In genomic region chr10:119742988-119743646, GRCh38 we compare ENCODE assay signal across 2 cellular contexts.
TF ChIP-seq lines count a peak whose summit lies in the region.

No MANE protein-coding gene starts in this region.

TF ChIP-seq in GM12878, 131 proteins besides CTCF, POLR2A, EP300 and RAD21:
- no peak for TF ChIP-seq SUPT20H (IDR thresholded peaks at IDR 0.05; ENCODE audit: borderline replicate concordance, control insufficient read depth, low read depth, low read length)
- no peak for TF ChIP-seq ESRRA (IDR thresholded peaks at IDR 0.05; ENCODE audit: low read length)

TF ChIP-seq in HepG2, 621 proteins besides CTCF, POLR2A, EP300 and RAD21 (continues in another document):
- TF ChIP-seq ISL2 (CRISPR knock-in tag; IDR thresholded peaks at IDR 0.05) (0 out of 2 replicates have a peak, but pooled peaks have one; percentile 35), ETV5 (CRISPR knock-in tag; IDR thresholded peaks at IDR 0.05; ENCODE audit: borderline replicate concordance) (peak; percentile 29; the same call in 1 of the 2 replicates), YEATS4 (CRISPR knock-in tag; IDR thresholded peaks at IDR 0.05; ENCODE audit: borderline replicate concordance) (peak; percentile 63; the same call in 1 of the 2 replicates), ARNT2 (CRISPR knock-in tag; IDR thresholded peaks at IDR 0.05; ENCODE audit: low read depth) (0 out of 2 replicates have a peak, but pooled peaks have one; percentile 26), ELF3 (CRISPR knock-in tag; IDR thresholded peaks at IDR 0.05) (peak; percentile 8; the same call in 1 of the 2 replicates), GMEB2 (CRISPR knock-in tag; IDR thresholded peaks at IDR 0.05; ENCODE audit: low read depth) (no peak), ZNF501 (CRISPR knock-in tag; IDR thresholded peaks at IDR 0.05) (0 out of 2 replicates have a peak, but pooled peaks have one; percentile 44), KLF16 (CRISPR knock-in tag; IDR thresholded peaks at IDR 0.05) (0 out of 4 replicates have a peak, but pooled peaks of 1 of the 2 experiments have one; percentile 14), POLR2AphosphoS5 (IDR thresholded peaks at IDR 0.05; ENCODE audit: low read depth, low read length) (peak; percentile 73), RXRB (CRISPR knock-in tag; IDR thresholded peaks at IDR 0.05; ENCODE audit: borderline replicate concordance) (no peak), SOX13 (IDR thresholded peaks at IDR 0.05) (no peak), SOX13 (CRISPR knock-in tag; conservative IDR thresholded peaks at IDR 0.05 in 1 of 2, IDR thresholded peaks at IDR 0.05 in 1 of 2) (peak in 1 of 2 experiments; percentile 54; a peak in 1 of 4 replicates), REPIN1 (CRISPR knock-in tag; IDR thresholded peaks at IDR 0.05; ENCODE audit: borderline replicate concordance, low read depth) (peak; percentile 37; the same call in 1 of the 2 replicates), ZNF720 (CRISPR knock-in tag; IDR thresholded peaks at IDR 0.05) (no peak), ZMYM4 (CRISPR knock-in tag; IDR thresholded peaks at IDR 0.05) (no peak; the same call in 1 of the 2 replicates), ZNF614 (CRISPR knock-in tag; IDR thresholded peaks at IDR 0.05; ENCODE audit: borderline replicate concordance) (peak; percentile 73; the same call in 1 of the 2 replicates), HDAC2 (CRISPR knock-in tag; IDR thresholded peaks at IDR 0.05) (peak; percentile 79; the same call in 1 of the 2 replicates), DMAP1 (CRISPR knock-in tag; IDR thresholded peaks at IDR 0.05) (peak; percentile 56; the same call in 1 of the 2 replicates), DRAP1 (CRISPR knock-in tag; IDR thresholded peaks at IDR 0.05) (peak; percentile 40; the same call in 1 of the 2 replicates), FOXP4 (CRISPR knock-in tag; IDR thresholded peaks at IDR 0.05) (peak; percentile 64), NCOR1 (IDR thresholded peaks at IDR 0.05; ENCODE audit: borderline replicate concordance, low read length) (peak; percentile 67), ERF (CRISPR knock-in tag; IDR thresholded peaks at IDR 0.05) (0 out of 2 replicates have a peak, but pooled peaks have one; percentile 24), THAP11 (CRISPR knock-in tag; IDR thresholded peaks at IDR 0.05) (no peak), HNF4A (CRISPR knock-in tag; IDR thresholded peaks at IDR 0.05) (peak; percentile 75), ZNF331 (CRISPR knock-in tag; IDR thresholded peaks at IDR 0.05) (peak; percentile 54; the same call in 1 of the 2 replicates), ZNF644 (CRISPR knock-in tag; IDR thresholded peaks at IDR 0.05; ENCODE audit: low read depth) (0 out of 2 replicates have a peak, but pooled peaks have one; percentile 9), DPF2 (CRISPR knock-in tag; IDR thresholded peaks at IDR 0.05; ENCODE audit: borderline replicate concordance, low read depth) (peak; percentile 15; the same call in 1 of the 2 replicates), TAF1 (CRISPR knock-in tag; IDR thresholded peaks at IDR 0.05) (peak; percentile 34; the same call in 1 of the 2 replicates), HDAC1 (CRISPR knock-in tag; IDR thresholded peaks at IDR 0.05) (0 out of 2 replicates have a peak, but pooled peaks have one; percentile 39), KAT7 (CRISPR knock-in tag; IDR thresholded peaks at IDR 0.05; ENCODE audit: borderline replicate concordance) (0 out of 2 replicates have a peak, but pooled peaks have one; percentile 50), BCL6 (CRISPR knock-in tag; IDR thresholded peaks at IDR 0.05) (peak; percentile 42; the same call in 1 of the 2 replicates), ZEB1 (IDR thresholded peaks at IDR 0.05; ENCODE audit: insufficient replicate concordance, low read depth) (no peak), ZNF547 (CRISPR knock-in tag; IDR thresholded peaks at IDR 0.05) (no peak), SALL1 (CRISPR knock-in tag; IDR thresholded peaks at IDR 0.05) (peak; percentile 71; the same call in 1 of the 2 replicates), TEAD3 (CRISPR knock-in tag; optimal IDR thresholded peaks at IDR 0.05; ENCODE audit: borderline replicate concordance) (peak; percentile 94), MAZ (IDR thresholded peaks at IDR 0.05; ENCODE audit: borderline replicate concordance, low read depth, low read length) (peak; percentile 26; the same call in 1 of the 2 replicates), MAZ (CRISPR knock-in tag; IDR thresholded peaks at IDR 0.05; ENCODE audit: low read depth) (no peak), PCBP2 (optimal IDR thresholded peaks at IDR 0.05; ENCODE audit: low read depth, low read length, poor library complexity, severe bottlenecking) (no peak), ZNF737 (CRISPR knock-in tag; IDR thresholded peaks at IDR 0.05; ENCODE audit: borderline replicate concordance) (no peak), NONO (IDR thresholded peaks at IDR 0.05) (no peak), NONO (CRISPR knock-in tag; conservative IDR thresholded peaks at IDR 0.05) (peak; percentile 68), RARA (CRISPR knock-in tag; IDR thresholded peaks at IDR 0.05) (no peak), PITX1 (CRISPR knock-in tag; IDR thresholded peaks at IDR 0.05) (peak; percentile 36; the same call in 1 of the 2 replicates), ZNF276 (CRISPR knock-in tag; IDR thresholded peaks at IDR 0.05; ENCODE audit: low read depth) (no peak), RCOR2 (CRISPR knock-in tag; IDR thresholded peaks at IDR 0.05) (0 out of 2 replicates have a peak, but pooled peaks have one; percentile 17), RBFOX2 (IDR thresholded peaks at IDR 0.05; ENCODE audit: low read depth, low read length) (no peak), SKIL (CRISPR knock-in tag; IDR thresholded peaks at IDR 0.05; ENCODE audit: borderline replicate concordance) (peak; percentile 36; the same call in 1 of the 2 replicates), ZBTB20 (CRISPR knock-in tag; IDR thresholded peaks at IDR 0.05; ENCODE audit: borderline replicate concordance, low read depth) (0 out of 2 replicates have a peak, but pooled peaks have one; percentile 59), FOXP1 (IDR thresholded peaks at IDR 0.05) (no peak), FOXP1 (CRISPR knock-in tag; IDR thresholded peaks at IDR 0.05) (0 out of 2 replicates have a peak, but pooled peaks have one; percentile 20), CREM (IDR thresholded peaks at IDR 0.05) (peak; percentile 46; the same call in 1 of the 2 replicates), CREM (CRISPR knock-in tag; IDR thresholded peaks at IDR 0.05) (no peak), MEIS1 (CRISPR knock-in tag; IDR thresholded peaks at IDR 0.05; ENCODE audit: borderline replicate concordance) (no peak)
- TF ChIP-seq, protein P1, sequence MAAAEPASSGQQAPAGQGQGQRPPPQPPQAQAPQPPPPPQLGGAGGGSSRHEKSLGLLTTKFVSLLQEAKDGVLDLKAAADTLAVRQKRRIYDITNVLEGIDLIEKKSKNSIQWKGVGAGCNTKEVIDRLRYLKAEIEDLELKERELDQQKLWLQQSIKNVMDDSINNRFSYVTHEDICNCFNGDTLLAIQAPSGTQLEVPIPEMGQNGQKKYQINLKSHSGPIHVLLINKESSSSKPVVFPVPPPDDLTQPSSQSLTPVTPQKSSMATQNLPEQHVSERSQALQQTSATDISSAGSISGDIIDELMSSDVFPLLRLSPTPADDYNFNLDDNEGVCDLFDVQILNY (CRISPR knock-in tag; conservative IDR thresholded peaks at IDR 0.05): no peak
- TF ChIP-seq, protein P2, sequence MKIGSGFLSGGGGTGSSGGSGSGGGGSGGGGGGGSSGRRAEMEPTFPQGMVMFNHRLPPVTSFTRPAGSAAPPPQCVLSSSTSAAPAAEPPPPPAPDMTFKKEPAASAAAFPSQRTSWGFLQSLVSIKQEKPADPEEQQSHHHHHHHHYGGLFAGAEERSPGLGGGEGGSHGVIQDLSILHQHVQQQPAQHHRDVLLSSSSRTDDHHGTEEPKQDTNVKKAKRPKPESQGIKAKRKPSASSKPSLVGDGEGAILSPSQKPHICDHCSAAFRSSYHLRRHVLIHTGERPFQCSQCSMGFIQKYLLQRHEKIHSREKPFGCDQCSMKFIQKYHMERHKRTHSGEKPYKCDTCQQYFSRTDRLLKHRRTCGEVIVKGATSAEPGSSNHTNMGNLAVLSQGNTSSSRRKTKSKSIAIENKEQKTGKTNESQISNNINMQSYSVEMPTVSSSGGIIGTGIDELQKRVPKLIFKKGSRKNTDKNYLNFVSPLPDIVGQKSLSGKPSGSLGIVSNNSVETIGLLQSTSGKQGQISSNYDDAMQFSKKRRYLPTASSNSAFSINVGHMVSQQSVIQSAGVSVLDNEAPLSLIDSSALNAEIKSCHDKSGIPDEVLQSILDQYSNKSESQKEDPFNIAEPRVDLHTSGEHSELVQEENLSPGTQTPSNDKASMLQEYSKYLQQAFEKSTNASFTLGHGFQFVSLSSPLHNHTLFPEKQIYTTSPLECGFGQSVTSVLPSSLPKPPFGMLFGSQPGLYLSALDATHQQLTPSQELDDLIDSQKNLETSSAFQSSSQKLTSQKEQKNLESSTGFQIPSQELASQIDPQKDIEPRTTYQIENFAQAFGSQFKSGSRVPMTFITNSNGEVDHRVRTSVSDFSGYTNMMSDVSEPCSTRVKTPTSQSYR (CRISPR knock-in tag; IDR thresholded peaks at IDR 0.05; ENCODE audit: borderline replicate concordance): peak; percentile 46
- TF ChIP-seq, protein P3, sequence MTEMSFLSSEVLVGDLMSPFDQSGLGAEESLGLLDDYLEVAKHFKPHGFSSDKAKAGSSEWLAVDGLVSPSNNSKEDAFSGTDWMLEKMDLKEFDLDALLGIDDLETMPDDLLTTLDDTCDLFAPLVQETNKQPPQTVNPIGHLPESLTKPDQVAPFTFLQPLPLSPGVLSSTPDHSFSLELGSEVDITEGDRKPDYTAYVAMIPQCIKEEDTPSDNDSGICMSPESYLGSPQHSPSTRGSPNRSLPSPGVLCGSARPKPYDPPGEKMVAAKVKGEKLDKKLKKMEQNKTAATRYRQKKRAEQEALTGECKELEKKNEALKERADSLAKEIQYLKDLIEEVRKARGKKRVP (CRISPR knock-in tag; IDR thresholded peaks at IDR 0.05): no peak
- TF ChIP-seq, protein P4, sequence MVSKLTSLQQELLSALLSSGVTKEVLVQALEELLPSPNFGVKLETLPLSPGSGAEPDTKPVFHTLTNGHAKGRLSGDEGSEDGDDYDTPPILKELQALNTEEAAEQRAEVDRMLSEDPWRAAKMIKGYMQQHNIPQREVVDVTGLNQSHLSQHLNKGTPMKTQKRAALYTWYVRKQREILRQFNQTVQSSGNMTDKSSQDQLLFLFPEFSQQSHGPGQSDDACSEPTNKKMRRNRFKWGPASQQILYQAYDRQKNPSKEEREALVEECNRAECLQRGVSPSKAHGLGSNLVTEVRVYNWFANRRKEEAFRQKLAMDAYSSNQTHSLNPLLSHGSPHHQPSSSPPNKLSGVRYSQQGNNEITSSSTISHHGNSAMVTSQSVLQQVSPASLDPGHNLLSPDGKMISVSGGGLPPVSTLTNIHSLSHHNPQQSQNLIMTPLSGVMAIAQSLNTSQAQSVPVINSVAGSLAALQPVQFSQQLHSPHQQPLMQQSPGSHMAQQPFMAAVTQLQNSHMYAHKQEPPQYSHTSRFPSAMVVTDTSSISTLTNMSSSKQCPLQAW (CRISPR knock-in tag; IDR thresholded peaks at IDR 0.05): 0 out of 2 replicates have a peak, but pooled peaks have one; percentile 43
